8 cellular contexts compared by ENCODE assay signal in the genomic region with DNA sequence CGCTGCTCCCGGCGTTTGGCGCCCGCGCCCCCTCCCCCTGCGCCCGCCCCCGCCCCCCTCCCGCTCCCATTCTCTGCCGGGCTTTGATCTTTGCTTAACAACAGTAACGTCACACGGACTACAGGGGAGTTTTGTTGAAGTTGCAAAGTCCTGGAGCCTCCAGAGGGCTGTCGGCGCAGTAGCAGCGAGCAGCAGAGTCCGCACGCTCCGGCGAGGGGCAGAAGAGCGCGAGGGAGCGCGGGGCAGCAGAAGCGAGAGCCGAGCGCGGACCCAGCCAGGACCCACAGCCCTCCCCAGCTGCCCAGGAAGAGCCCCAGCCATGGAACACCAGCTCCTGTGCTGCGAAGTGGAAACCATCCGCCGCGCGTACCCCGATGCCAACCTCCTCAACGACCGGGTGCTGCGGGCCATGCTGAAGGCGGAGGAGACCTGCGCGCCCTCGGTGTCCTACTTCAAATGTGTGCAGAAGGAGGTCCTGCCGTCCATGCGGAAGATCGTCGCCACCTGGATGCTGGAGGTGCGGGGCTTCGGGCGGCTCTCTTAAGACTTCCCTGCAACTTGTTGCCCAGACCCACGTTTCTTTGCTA. TPM values are rescaled to one million over a fixed set of nuclear protein-coding genes. Genes with fewer than 3 reads are reported as not detected.
DNase-seq lines count a peak whose midpoint lies in the region; ATAC-seq, FAIRE-seq and TF ChIP-seq lines count a peak whose summit lies in the region.

TSS of gene CCND1 (plus strand) at position 162 of the 587 bp plus-strand sequence. CDS start at position 320, 158 bp downstream.

- TF ChIP-seq POLR2A in gastrocnemius medialis (IDR thresholded peaks at IDR 0.05), result no peak

- TF ChIP-seq CTCF in Calu3 (IDR thresholded peaks at IDR 0.05; ENCODE audit: unreplicated experiment) (peak; percentile 8), cardiac fibroblast (IDR thresholded peaks at IDR 0.05; ENCODE audit: low read depth, low read length) (peak; percentile 32), gastrocnemius medialis (IDR thresholded peaks at IDR 0.05 in 4 of 5, conservative IDR thresholded peaks at IDR 0.05 in 1 of 5) (no peak)

- peak within 1 kb of the TSS; percentile 88 for H3K4me3 Mint-ChIP-seq in Calu3 (ENCODE audit: low read depth, unreplicated experiment)

- H3K36me3 ChIP-seq in gastrocnemius medialis, result no peaks in the 10 kb centered on the region

- no peaks in the 10 kb centered on the region for H3K9me3 Mint-ChIP-seq in Calu3 (ENCODE audit: low read depth, unreplicated experiment)

- FAIRE-seq in HTR-8/SVneo (lab: Jason Lieb, UNC), result peak; percentile 67

- H3K27ac Mint-ChIP-seq in Calu3 (ENCODE audit: unreplicated experiment), result peak within 1 kb of the TSS; percentile 96

- peak within 1 kb of the TSS in 2 of 4 donors; percentile 9 to 48 for H3K27ac ChIP-seq in gastrocnemius medialis

- H3K4me3 ChIP-seq in cardiac fibroblast (replicated peaks in 1 of 2; ENCODE audit: low read depth in 2 of 2, low read length in 2 of 2), result peak within 1 kb of the TSS; percentile 85 to 98
- H3K4me3 ChIP-seq in gastrocnemius medialis, result peak within 1 kb of the TSS; percentile 56 to 76 (median 64)

- BruUV-seq in Calu3 (replicated peaks; lab: Mats Ljungman, UMichigan), result TSS peak; percentile 76

- CTCF ChIA-PET in Calu3 (lab: Charles Lee), result no interaction called here

- in situ Hi-C loops in gastrocnemius medialis (cut with MboI; ENCODE audit: low sequenced_read_pairs in 4 of 4), result loop anchor here in 2 of 4 donors (25.0 kb wide), 2 partner anchors 354 to 529 kb away; partner anchors contain the start of gene MYEOV (in 1 of the 2)

- H3K27me3 Mint-ChIP-seq in Calu3 (ENCODE audit: unreplicated experiment), result no peaks in the 10 kb centered on the region

- H3K9me3 ChIP-seq in gastrocnemius medialis, result no peaks in the 10 kb centered on the region

- H3K4me1 Mint-ChIP-seq in Calu3 (ENCODE audit: low read depth, unreplicated experiment), result peaks cover 8% of the 10 kb centered on the region

- ATAC-seq in gastrocnemius medialis (no peak), HG02571 (IDR thresholded peaks at IDR 0.05; ENCODE audit: unreplicated experiment) (no peak)

- peaks cover 49 to 73% (median 70%) of the 10 kb centered on the region in 3 donors for H3K27me3 ChIP-seq in gastrocnemius medialis

- peaks cover 33 to 60% of the 10 kb centered on the region in 2 donors for H3K4me1 ChIP-seq in gastrocnemius medialis

- peaks cover 86% of the 10 kb centered on the region for H3K36me3 Mint-ChIP-seq in Calu3 (ENCODE audit: insufficient read depth, unreplicated experiment)

- DNase-seq in Calu3 (peak; percentile 85), HTR-8/SVneo (ENCODE audit: insufficient read length, low spot score) (peak; percentile 84), SK-N-DZ (ENCODE audit: low spot score) (peak; percentile 94), cardiac fibroblast (ENCODE audit: low read depth in 2 of 2) (peak; percentile 93 to 95), iPS-NIHi7 (ENCODE audit: extremely low spot score) (peak; percentile 74), gastrocnemius medialis (no peak), NK-92 (lab: John Stamatoyannopoulos, UW; ENCODE audit: unreplicated experiment) (no peak)

- intact Hi-C loops in Calu3 (cut with micrococcal nuclease; ENCODE audit: unreplicated experiment), result loop anchor here (1.0 to 5.0 kb wide), 4 partner anchors 144 to 344 kb away; no protein-coding TSS in a partner anchor
- intact Hi-C loops in gastrocnemius medialis (cut with DNase I; ENCODE audit: low total_unique reads), result loop anchor here (5.0 kb wide), 1 partner anchor 349 kb away; the partner anchor contains the start of gene MYEOV

RNA-seq across cellular contexts. Expression of gene CCND1, which starts in this region (rescaled TPM):
- total RNA-seq in Calu3 (2022), result 392 and 433 TPM in 2 replicates
- 242 and 248 TPM in 2 replicates for polyA plus RNA-seq in SK-N-DZ (2014; cell fraction: cytosol; rRNA removed)
- 196 and 220 TPM in 2 replicates for polyA plus RNA-seq in SK-N-DZ (2014; cell fraction: nucleus; rRNA removed)
- total RNA-seq in gastrocnemius medialis, result 1 to 10 TPM; 1.3 to 4.6 (median 3.2) TPM

Comparison
In these comparisons a context has a peak if more than half of its experiments do, and no peak if none do; other contexts are left out.
1. RNA of gene CCND1 (total RNA-seq): 392 to 433 TPM in Calu3; 1.3 to 4.6 TPM in gastrocnemius medialis; every median in the first group is over 10 times any median in the second.
2. DNase-seq: peak in Calu3 (single experiment), HTR-8/SVneo (single experiment), SK-N-DZ (single experiment), cardiac fibroblast (2 of 2) and iPS-NIHi7 (single experiment); none in gastrocnemius medialis (0 of 2) and NK-92 (single experiment).
3. CTCF ChIP-seq: peak in Calu3 (single experiment) and cardiac fibroblast (single experiment); none in gastrocnemius medialis (0 of 5).